8 cellular contexts compared by ENCODE assay signal in genomic region chr1:33036526-33037503, GRCh38. TPM values are rescaled to one million over a fixed set of nuclear protein-coding genes. Genes with fewer than 3 reads are reported as not detected.
DNase-seq lines count a peak whose midpoint lies in the region; ATAC-seq and TF ChIP-seq lines count a peak whose summit lies in the region.

Gene AK2, minus strand, starts transcription at chr1:33036883. Its CDS starts 55 bp downstream, at chr1:33036828.

- DNase-seq in DMS114 treated with DMSO at 0.1 percent for 48 hours (lab: John Stamatoyannopoulos, UW; ENCODE audit: unreplicated experiment) (peak; percentile 99), PC-3 (peak; percentile 98), activated T-cell treated with anti-CD3 and anti-CD28 coated beads for 48 hours (ENCODE audit: low read depth) (peak; percentile 92), epithelial cell of prostate (ENCODE audit: low read depth, low spot score) (peak; percentile 91), mucosa of descending colon (peak; percentile 96 to 98 (median 97))
- DNase-seq in stimulated activated CD8-positive, alpha-beta memory T cell treated with anti-CD3 and anti-CD28 coated beads, Interleukin-4, amount 100 ng/mL, for 24 hours (ENCODE audit: low read depth): peak; percentile 85

- peak within 1 kb of the TSS; percentile 82 for H2AFZ ChIP-seq in PC-3 (ENCODE audit: low read length)

- H3K4me2 ChIP-seq in PC-3 (ENCODE audit: low read length): peak within 1 kb of the TSS; percentile 95

- H3F3A ChIP-seq in PC-3 (ENCODE audit: low read length, unreplicated experiment): no peaks in the 10 kb centered on the region

- TF ChIP-seq EP300 in Ishikawa (IDR thresholded peaks at IDR 0.05; ENCODE audit: borderline replicate concordance): no peak

- TF ChIP-seq CTCF in PC-3 (conservative IDR thresholded peaks at IDR 0.05; ENCODE audit: low read depth, low read length) (no peak), mucosa of descending colon (IDR thresholded peaks at IDR 0.05) (no peak)

- peak within 1 kb of the TSS; percentile 97 for H3K9ac ChIP-seq in PC-3 (ENCODE audit: low read length)

- intact Hi-C loops in PC-3 (cut with micrococcal nuclease): loop anchor here (2.0 kb wide), 1 partner anchor 14 kb away; no protein-coding TSS in a partner anchor
- intact Hi-C loops in mucosa of descending colon (cut with DNase I, micrococcal nuclease): no loop called here

- H3K27ac ChIP-seq in PC-3 (ENCODE audit: low read length): peak within 1 kb of the TSS; percentile 66
- H3K27ac ChIP-seq in epithelial cell of prostate: peak within 1 kb of the TSS; percentile 62

- H3K4me3 ChIP-seq in PC-3 (ENCODE audit: low read length) (peak within 1 kb of the TSS; percentile 91), mucosa of descending colon (peak within 1 kb of the TSS; percentile 65)

- H3K36me3 ChIP-seq in PC-3 (ENCODE audit: low read depth, low read length) (peaks cover 16% of the 10 kb centered on the region), mucosa of descending colon (ENCODE audit: low read depth) (no peaks in the 10 kb centered on the region)

- ATAC-seq in GM21576 (IDR thresholded peaks at IDR 0.05; ENCODE audit: unreplicated experiment): peak; percentile 98
- ATAC-seq in PC-3: peak; percentile 99
- peak; percentile 100 for ATAC-seq in mucosa of descending colon

- H4K20me1 ChIP-seq in PC-3 (ENCODE audit: low read length): peaks cover 28% of the 10 kb centered on the region

- BruUV-seq in PC-3 (replicated peaks; lab: Mats Ljungman, UMichigan): TSS peak; percentile 91

- POLR2A ChIA-PET in PC-3 (lab: Charles Lee; ENCODE audit: unreplicated experiment): no interaction called here

- H3K9me3 ChIP-seq in PC-3 (ENCODE audit: low read length) (no peaks in the 10 kb centered on the region), mucosa of descending colon (no peaks in the 10 kb centered on the region)

- no peaks in the 10 kb centered on the region for H3K27me3 ChIP-seq in PC-3 (ENCODE audit: low read length)

- H3K9me2 ChIP-seq in PC-3 (replicated peaks; ENCODE audit: low read length): no peaks in the 10 kb centered on the region

- H3K79me2 ChIP-seq in PC-3 (ENCODE audit: low read length): peaks cover 49% of the 10 kb centered on the region

- peaks cover 23% of the 10 kb centered on the region for H3K4me1 ChIP-seq in PC-3 (ENCODE audit: insufficient read depth, low read length)
- peaks cover 27% of the 10 kb centered on the region for H3K4me1 ChIP-seq in mucosa of descending colon (ENCODE audit: low read depth)

- CTCF ChIA-PET in PC-3 (lab: Charles Lee): no interaction called here

- no peak for TF ChIP-seq RAD21 in Ishikawa (IDR thresholded peaks at IDR 0.05; ENCODE audit: low read depth)

TF ChIP-seq in Ishikawa, 13 proteins besides CTCF, POLR2A, EP300 and RAD21:
- TF ChIP-seq CREB1 (IDR thresholded peaks at IDR 0.05; ENCODE audit: low read depth) (peak; percentile 50; the same call in 1 of the 2 replicates), MAX (IDR thresholded peaks at IDR 0.05) (peak; percentile 100), YY1 (IDR thresholded peaks at IDR 0.05; ENCODE audit: low read depth) (peak; percentile 85), FOXM1 (IDR thresholded peaks at IDR 0.05; ENCODE audit: borderline replicate concordance, low read depth) (no peak), TAF1 (IDR thresholded peaks at IDR 0.05; ENCODE audit: low read depth) (peak; percentile 75), ZBTB7A (IDR thresholded peaks at IDR 0.05; ENCODE audit: low read depth) (0 out of 2 replicates have a peak, but pooled peaks have one; percentile 32), TCF12 (IDR thresholded peaks at IDR 0.05; ENCODE audit: low read depth) (peak; percentile 57), EGR1 (IDR thresholded peaks at IDR 0.05) (peak; percentile 51), TEAD4 (IDR thresholded peaks at IDR 0.05) (peak; percentile 44; the same call in 1 of the 2 replicates), CEBPB (IDR thresholded peaks at IDR 0.05) (no peak)

RNA-seq across cellular contexts. Expression of gene AK2, which starts in this region (rescaled TPM):
- total RNA-seq in PC-3 (2014; rRNA removed) (213 and 236 TPM in 2 replicates), mucosa of descending colon (100 to 1,000 TPM; 147 to 228 (median 186) TPM)

Comparison
In these comparisons a context has a peak if more than half of its experiments do, and no peak if none do; other contexts are left out.
1. Peak in every context shown above with its lines: DNase-seq, ATAC-seq, H3K4me3 ChIP-seq and H3K27ac ChIP-seq.